In the genomic region with DNA sequence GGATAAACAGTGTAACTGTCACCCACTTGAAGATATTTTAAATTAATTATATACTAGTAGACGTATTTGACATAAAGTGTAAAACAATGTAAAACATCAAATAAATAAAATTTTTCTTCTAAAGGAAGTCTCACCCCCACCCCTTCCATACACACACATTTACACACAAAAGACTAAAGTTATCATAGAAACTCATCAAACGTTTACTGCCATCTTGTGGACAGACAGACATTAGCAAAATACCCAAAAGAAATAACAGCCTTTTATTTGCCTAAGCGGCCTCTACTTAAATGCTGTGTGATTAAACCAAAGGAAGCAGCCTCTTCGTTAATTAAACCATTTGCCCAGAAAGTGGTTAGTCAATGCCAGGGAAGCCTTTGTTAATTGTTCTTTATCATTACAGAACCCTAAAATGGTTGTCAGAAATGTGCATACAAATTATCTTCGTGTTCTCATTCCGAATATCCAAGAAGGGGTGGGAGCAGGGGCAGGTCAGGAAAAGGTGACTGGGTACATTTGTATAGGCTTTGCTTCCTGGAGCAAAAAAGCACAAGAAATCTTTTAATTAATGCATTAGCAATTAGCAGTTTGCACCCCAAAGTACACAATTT, we compare ENCODE assay signal across 9 cellular contexts.
A peak's percentile ranks its signal among the peaks of the same experiment; 100 is the strongest.
DNase-seq lines count a peak whose midpoint lies in the region; ATAC-seq and TF ChIP-seq lines count a peak whose summit lies in the region.
"Had no signal": no experiment of that assay in that cellular context is flagged by ENCODE, and none has a peak within 500 bp of the region (broad histone marks: within the 10 kb centered on the region; RNA-seq: fewer than 3 reads in every experiment).

No MANE protein-coding gene starts in this region.

- H3K56ac ChIP-seq in H9 (ENCODE audit: insufficient read length, low read depth, low read length) = no peak overlapping the region

- H2AFZ ChIP-seq in H9 (ENCODE audit: low read length) = no peak overlapping the region

- no peaks in the 10 kb centered on the region for H4K20me1 ChIP-seq in H9 (ENCODE audit: control insufficient read depth, insufficient read depth, insufficient read length)

- no peaks in the 10 kb centered on the region for H3K23me2 ChIP-seq in H9 (ENCODE audit: insufficient read length, low read depth, low read length, poor library complexity, severe bottlenecking)

- H3K18ac ChIP-seq in H9 (ENCODE audit: insufficient read length, low read depth, low read length) = no peak overlapping the region

- no peak overlapping the region for H2BK12ac ChIP-seq in H9 (ENCODE audit: insufficient read length, low read depth, low read length)

- H3K27ac Mint-ChIP-seq in H9 = no peak overlapping the region

- no peaks in the 10 kb centered on the region; the same call in 1 of the 2 replicates for H3K27me3 Mint-ChIP-seq in H9 (ENCODE audit: low read depth)

- H3K4me3 ChIP-seq in breast epithelium = no peak overlapping the region
- H3K4me3 ChIP-seq in right lobe of liver = no peak overlapping the region
- H3K4me3 ChIP-seq: mucosa of descending colon had no signal

- ATAC-seq in right lobe of liver = peak; percentile 68 to 77 (median 76)
- ATAC-seq in GM21528 (IDR thresholded peaks at IDR 0.05; ENCODE audit: low FRiP score, unreplicated experiment) = no peak
- ATAC-seq: mucosa of descending colon had no signal

- in situ Hi-C loops in Caki2 (cut with HindIII; ENCODE audit: low pct_unique_long_range_greater_than_20kb, low sequenced_read_pairs) = no loop called here

- no peak overlapping the region for H4K91ac ChIP-seq in H9 (ENCODE audit: insufficient read length, low read depth, low read length)

- TF ChIP-seq POLR2A in breast epithelium (IDR thresholded peaks at IDR 0.05) = no peak
- no peak for TF ChIP-seq POLR2A in right lobe of liver (IDR thresholded peaks at IDR 0.05)

- no peaks in the 10 kb centered on the region for H3K27me3 ChIP-seq in H9 (ENCODE audit: insufficient read depth, low read length)
- no peaks in the 10 kb centered on the region for H3K27me3 ChIP-seq in breast epithelium
- no peaks in the 10 kb centered on the region for H3K27me3 ChIP-seq in right lobe of liver

- H2BK120ac ChIP-seq in H9 (ENCODE audit: low read depth, low read length, poor library complexity, severe bottlenecking) = no peak overlapping the region

- H3K9me3 Mint-ChIP-seq in H9 = no peaks in the 10 kb centered on the region

- H3K14ac ChIP-seq in H9 (ENCODE audit: insufficient read depth, low read length) = no peak overlapping the region

- H3K9me3 ChIP-seq in H9 (ENCODE audit: control insufficient read depth, low read depth, low read length) (no peaks in the 10 kb centered on the region), breast epithelium (no peaks in the 10 kb centered on the region), right lobe of liver (no peaks in the 10 kb centered on the region)
- H3K9me3 ChIP-seq: mucosa of descending colon had no signal

- no peak overlapping the region for H2AK5ac ChIP-seq in H9 (ENCODE audit: insufficient read length, low read length)

- no peak overlapping the region for H2BK15ac ChIP-seq in H9 (ENCODE audit: low read depth, low read length)

- no peak overlapping the region for H4K8ac ChIP-seq in H9 (replicated peaks; ENCODE audit: insufficient read length, low read depth, low read length)

- DNase-seq in Caki2 (ENCODE audit: low read depth) = peak; percentile 51
- no peak for DNase-seq in H9
- DNase-seq in NCI-H526 treated with DMSO at 0.1 percent for 48 hours (lab: John Stamatoyannopoulos, UW) = peak; percentile 63
- no peak for DNase-seq in breast epithelium (ENCODE audit: low spot score in 2 of 2)
- DNase-seq in right lobe of liver = no peak
- no peak for DNase-seq in T1000 (lab: John Stamatoyannopoulos, UW)
- no peak for DNase-seq in occipital lobe (lab: John Stamatoyannopoulos, UW)

- H3K79me1 ChIP-seq in H9 (ENCODE audit: insufficient read depth, low read depth, low read length, poor library complexity, severe bottlenecking) = no peaks in the 10 kb centered on the region

- no peak overlapping the region for H2BK5ac ChIP-seq in H9 (ENCODE audit: insufficient read length, low read length)

- no peaks in the 10 kb centered on the region for H3K36me3 Mint-ChIP-seq in H9 (ENCODE audit: insufficient read depth in 1 of 3, low read depth in 3 of 3)

- H3K79me2 ChIP-seq in H9 (ENCODE audit: insufficient read depth, low read length) = no peaks in the 10 kb centered on the region

- H3K9ac ChIP-seq in H9 (ENCODE audit: extremely low read depth, insufficient read length, low read length) = no peak overlapping the region

- H3K4me1 Mint-ChIP-seq in H9 = no peaks in the 10 kb centered on the region

- intact Hi-C loops in breast epithelium (cut with DNase I; ENCODE audit: low total_unique reads) (no loop called here), right lobe of liver (cut with DNase I) (loop anchor here (5.0 kb wide), 2 partner anchors 659 to 664 kb away; a partner anchor contains a TSS)

- H3K36me3 ChIP-seq in breast epithelium (no peaks in the 10 kb centered on the region), right lobe of liver (no peaks in the 10 kb centered on the region)

- no peak overlapping the region for H3K4me3 Mint-ChIP-seq in H9

- no peak overlapping the region for H3K4ac ChIP-seq in H9 (ENCODE audit: low read depth, low read length)

- H2BK20ac ChIP-seq in H9 (ENCODE audit: low read depth, low read length, poor library complexity, severe bottlenecking) = no peak overlapping the region

- no peak overlapping the region for H3K23ac ChIP-seq in H9 (ENCODE audit: insufficient read length, low read depth, low read length)

- H3K27ac ChIP-seq in H9 (ENCODE audit: insufficient read length, low read depth, low read length) = no peak overlapping the region
- no peak overlapping the region for H3K27ac ChIP-seq in breast epithelium
- H3K27ac ChIP-seq in right lobe of liver = no peak overlapping the region

- H3K4me1 ChIP-seq in H9 (ENCODE audit: insufficient read depth, low read length) (0 out of 2 replicates have a peak, but pooled peaks cover 2% of the 10 kb centered on the region), breast epithelium (no peaks in the 10 kb centered on the region), right lobe of liver (no peaks in the 10 kb centered on the region)

- H3K4me2 ChIP-seq in H9 (ENCODE audit: insufficient read depth, insufficient read length, low read length) = no peak overlapping the region

- no peak overlapping the region for H3T11ph ChIP-seq in H9 (ENCODE audit: low read length)

- TF ChIP-seq CTCF in H9 (conservative IDR thresholded peaks at IDR 0.05) (peak; percentile 83), breast epithelium (IDR thresholded peaks at IDR 0.05) (peak; percentile 55 to 69 (median 57)), right lobe of liver (IDR thresholded peaks at IDR 0.05) (peak; percentile 64 to 75 (median 68))

- no peak overlapping the region for H4K5ac ChIP-seq in H9 (ENCODE audit: insufficient read length, low read depth, low read length)

- WGBS in H9 (ENCODE audit: extremely low coverage, insufficient read length, low lambda C conversion rate) = no CpG with 5 or more reads among the region's 6 CpGs
- 2% methylated on average over 4 of the region's 6 CpGs for WGBS in right lobe of liver (ENCODE audit: insufficient coverage, low coverage, low lambda C conversion rate, missing lambda C conversion rate)

Comparison
In these comparisons a context has a peak if more than half of its experiments do, and no peak if none do; other contexts are left out.
1. DNase-seq: peak in Caki2 (single experiment) and NCI-H526 treated with DMSO at 0.1 percent for 48 hours (single experiment); none in H9 (single experiment), breast epithelium (0 of 2), right lobe of liver (0 of 3), T1000 (single experiment) and occipital lobe (single experiment).
2. Peak in every context shown above with its lines, with median percentiles within 50 percentile points of each other: CTCF ChIP-seq.